In genomic region chr1:151867785-151868403, GRCh38 we compare ENCODE assay signal across 13 cellular contexts. TPM values are rescaled to one million over a fixed set of nuclear protein-coding genes. Genes with fewer than 3 reads are reported as not detected.
DNase-seq lines count a peak whose midpoint lies in the region; ATAC-seq, FAIRE-seq and TF ChIP-seq lines count a peak whose summit lies in the region.
"Had no signal": no experiment of that assay in that cellular context is flagged by ENCODE, and none has a peak within 500 bp of the region (broad histone marks: within the 10 kb centered on the region; RNA-seq: fewer than 3 reads in every experiment).

No MANE protein-coding gene starts in this region.

- TF ChIP-seq EP300 in HepG2 (IDR thresholded peaks at IDR 0.05; ENCODE audit: low read depth in 2 of 2, low read length in 2 of 2) (no peak), HepG2 (CRISPR knock-in tag; IDR thresholded peaks at IDR 0.05; ENCODE audit: borderline replicate concordance) (no peak)

- intact Hi-C loops in HepG2 (cut with micrococcal nuclease; ENCODE audit: unreplicated experiment): no loop called here
- intact Hi-C loops in gastrocnemius medialis (cut with DNase I; ENCODE audit: low total_unique reads): no loop called here

- no TSS peak for BruUV-seq in HepG2 (replicated peaks; lab: Mats Ljungman, UMichigan)

- H3K4me3 ChIP-seq in AG10803 (ENCODE audit: low read length) (no peak overlapping the region), HepG2 (replicated peaks in 1 of 3; ENCODE audit: insufficient read depth in 1 of 3, low read depth in 2 of 3, low read length in 3 of 3) (no peak overlapping the region), gastrocnemius medialis (no peak overlapping the region)
- H3K4me3 ChIP-seq: vagina had no signal

- ATAC-seq in HepG2: no peak
- ATAC-seq in gastrocnemius medialis: no peak
- ATAC-seq in HG02678 (IDR thresholded peaks at IDR 0.05; ENCODE audit: unreplicated experiment): no peak

- CTCF ChIA-PET in HepG2 (lab: Yijun Ruan, JAX; ENCODE audit: low intra/inter-chr PET ratio, low total read pairs): no interaction called here

- H3K4me1 ChIP-seq in HepG2 (ENCODE audit: insufficient read depth, low read length): no peaks in the 10 kb centered on the region
- no peaks in the 10 kb centered on the region for H3K4me1 ChIP-seq in gastrocnemius medialis
- H3K4me1 ChIP-seq: vagina had no signal

- POLR2A ChIA-PET in HepG2 (lab: Yijun Ruan, JAX): no interaction called here

- H3K9ac ChIP-seq in HepG2 (ENCODE audit: insufficient read depth, low read depth, low read length): no peak overlapping the region

- no peak for TF ChIP-seq POLR2A in HepG2 (IDR thresholded peaks at IDR 0.05; ENCODE audit: insufficient read depth in 1 of 2, low read depth in 2 of 2, low read length in 2 of 2)
- no peak for TF ChIP-seq POLR2A in gastrocnemius medialis (IDR thresholded peaks at IDR 0.05)

- H3K27ac ChIP-seq in angular gyrus (ENCODE audit: low read depth, low read length) (peak overlapping the region; percentile 51), HepG2 (ENCODE audit: extremely low read length, insufficient read depth, low read length) (no peak overlapping the region), gastrocnemius medialis (no peak overlapping the region)
- H3K27ac ChIP-seq: vagina had no signal

- H3K27me3 ChIP-seq in HepG2 (ENCODE audit: control insufficient read depth in 1 of 2, insufficient read depth in 2 of 2, low read length in 2 of 2): no peaks in the 10 kb centered on the region
- no peaks in the 10 kb centered on the region for H3K27me3 ChIP-seq in gastrocnemius medialis
- H3K27me3 ChIP-seq: vagina had no signal

- no peaks in the 10 kb centered on the region for H3K79me2 ChIP-seq in HepG2 (ENCODE audit: insufficient read depth, low read length)

- H4K20me1 ChIP-seq in HepG2 (ENCODE audit: insufficient read depth, low read length): no peaks in the 10 kb centered on the region

- in situ Hi-C loops in HepG2 (cut with HindIII; ENCODE audit: extremely low pct_ligation_motif_present, low pct_unique_long_range_greater_than_20kb): no loop called here
- in situ Hi-C loops in gastrocnemius medialis (cut with MboI; ENCODE audit: low sequenced_read_pairs in 4 of 4): no loop called here

- TF ChIP-seq RAD21 in HepG2 (CRISPR knock-in tag; IDR thresholded peaks at IDR 0.05): no peak

- 40% methylated on average over 7 of the region's 7 CpGs for WGBS in HepG2 (ENCODE audit: low lambda C conversion rate)

- no peak for FAIRE-seq in HepG2 (lab: Jason Lieb, UNC)

- H3K36me3 ChIP-seq in HepG2 (replicated peaks in 1 of 2; ENCODE audit: control insufficient read depth in 1 of 2, insufficient read depth in 2 of 2, low read length in 2 of 2): no peaks in the 10 kb centered on the region
- no peaks in the 10 kb centered on the region for H3K36me3 ChIP-seq in gastrocnemius medialis
- H3K36me3 ChIP-seq: vagina had no signal

- no peak overlapping the region for H2AFZ ChIP-seq in HepG2 (ENCODE audit: low read length)

- TF ChIP-seq CTCF in AG10803 (conservative IDR thresholded peaks at IDR 0.05; ENCODE audit: low read length) (no peak), HepG2 (CRISPR knock-in tag; IDR thresholded peaks at IDR 0.05) (no peak), gastrocnemius medialis (IDR thresholded peaks at IDR 0.05 in 4 of 5, conservative IDR thresholded peaks at IDR 0.05 in 1 of 5) (no peak)

- no peak overlapping the region for H3K4me2 ChIP-seq in HepG2 (ENCODE audit: low read depth, low read length)

- no peaks in the 10 kb centered on the region for H3K9me3 ChIP-seq in HepG2 (ENCODE audit: low read length)
- no peaks in the 10 kb centered on the region for H3K9me3 ChIP-seq in gastrocnemius medialis
- H3K9me3 ChIP-seq: vagina had no signal

- peak; percentile 66 for DNase-seq in AG10803 (ENCODE audit: low read depth)
- DNase-seq in HT1080 (ENCODE audit: low read depth): peak; percentile 79
- DNase-seq in kidney tubule cell (ENCODE audit: low spot score): peak; percentile 37
- DNase-seq in HK-2 (ENCODE audit: unreplicated experiment): no peak
- DNase-seq in HepG2 (ENCODE audit: low spot score): no peak
- no peak for DNase-seq in gastrocnemius medialis
- DNase-seq: H7, immature natural killer cell had no signal

RNA-seq across cellular contexts. Expression of gene THEM5, which starts 14.4 kb away (rescaled TPM):
- not detected in 2 replicates for total RNA-seq in HT1080 (2014; rRNA removed; shearing (Covaris generic))
- not detected in 2 replicates for polyA plus RNA-seq in HT1080 (2015; cell fraction: cytosol; rRNA removed)
- not detected in 2 replicates for polyA plus RNA-seq in HT1080 (2015; cell fraction: nucleus; rRNA removed)
- total RNA-seq in HepG2 (2016; rRNA removed; fragmentation: Illumina TruSeq; extraction: Trizol): not detected in 2 replicates
- not detected in 2 replicates for total RNA-seq in HepG2 (2016; cell fraction: cytosol; rRNA removed; fragmentation: Illumina TruSeq; extraction: Trizol; ENCODE audit: low read depth)
- not detected in 2 replicates for total RNA-seq in HepG2 (2016; cell fraction: insoluble cytoplasmic fraction; rRNA removed; fragmentation: Illumina TruSeq; extraction: Trizol)
- total RNA-seq in HepG2 (2016; cell fraction: membrane; rRNA removed; fragmentation: Illumina TruSeq; extraction: Trizol): not detected in 2 replicates
- not detected in 2 replicates for total RNA-seq in HepG2 (2016; cell fraction: nucleus; rRNA removed; fragmentation: Illumina TruSeq; extraction: Trizol)
- not detected in 2 replicates for polyA plus RNA-seq in HepG2 (2011; rRNA removed)
- not detected in 2 replicates for polyA plus RNA-seq in HepG2 (2011; cell fraction: cytosol; rRNA removed)
- polyA plus RNA-seq in HepG2 (2011; cell fraction: nucleus; rRNA removed): not detected in 2 replicates
- polyA plus RNA-seq in HepG2 (2012): not detected in 2 replicates
- polyA plus RNA-seq in HepG2 (2016; cell fraction: cytosol; fragmentation: Illumina TruSeq; extraction: Trizol; ENCODE audit: low read depth): not detected in 2 replicates
- polyA plus RNA-seq in HepG2 (2016; cell fraction: insoluble cytoplasmic fraction; fragmentation: Illumina TruSeq; extraction: Trizol; ENCODE audit: low read depth): not detected in 2 replicates
- not detected in 2 replicates for polyA plus RNA-seq in HepG2 (2016; cell fraction: membrane; fragmentation: Illumina TruSeq; extraction: Trizol; ENCODE audit: low read depth)
- polyA plus RNA-seq in HepG2 (2016; cell fraction: nucleus; fragmentation: Illumina TruSeq; extraction: Trizol; ENCODE audit: insufficient read depth, low read depth): not detected in 2 replicates
- polyA minus RNA-seq in HepG2 (2011; rRNA and poly(A)+ RNA removed; ENCODE audit: low replicate concordance): 6.5 TPM in 1 of 2 replicates, not detected in the other
- polyA minus RNA-seq in HepG2 (2011; cell fraction: cytosol; rRNA and poly(A)+ RNA removed): not detected in 2 replicates
- polyA minus RNA-seq in HepG2 (2011; cell fraction: nucleus; rRNA and poly(A)+ RNA removed): not detected in 2 replicates
- total RNA-seq in gastrocnemius medialis: not detected
- total RNA-seq: H7; osteocyte; T-helper 1 cell treated with Interleukin-12 subunit alpha and Interleukin-12 subunit beta and Interleukin-4 antibody, amounts not matched to agents 30 ng/mL and 1 ng/mL, for 36 hours had no signal

RNA-seq across cellular contexts. Expression of gene C2CD4D, which starts 28.3 kb away (rescaled TPM):
- total RNA-seq in HT1080 (2014; rRNA removed; shearing (Covaris generic)): not detected in 2 replicates
- polyA plus RNA-seq in HT1080 (2015; cell fraction: cytosol; rRNA removed): 0.17 TPM in 1 of 2 replicates, not detected in the other
- 0.20 TPM in 1 of 2 replicates, not detected in the other for polyA plus RNA-seq in HT1080 (2015; cell fraction: nucleus; rRNA removed)
- total RNA-seq in HepG2 (2016; rRNA removed; fragmentation: Illumina TruSeq; extraction: Trizol) (not detected in 2 replicates), gastrocnemius medialis (not detected)
- not detected in 2 replicates for total RNA-seq in HepG2 (2016; cell fraction: cytosol; rRNA removed; fragmentation: Illumina TruSeq; extraction: Trizol; ENCODE audit: low read depth)
- total RNA-seq in HepG2 (2016; cell fraction: insoluble cytoplasmic fraction; rRNA removed; fragmentation: Illumina TruSeq; extraction: Trizol): not detected in 2 replicates
- total RNA-seq in HepG2 (2016; cell fraction: membrane; rRNA removed; fragmentation: Illumina TruSeq; extraction: Trizol): not detected in 2 replicates
- not detected in 2 replicates for total RNA-seq in HepG2 (2016; cell fraction: nucleus; rRNA removed; fragmentation: Illumina TruSeq; extraction: Trizol)
- not detected in 2 replicates for polyA plus RNA-seq in HepG2 (2011; rRNA removed)
- not detected in 2 replicates for polyA plus RNA-seq in HepG2 (2011; cell fraction: cytosol; rRNA removed)
- polyA plus RNA-seq in HepG2 (2011; cell fraction: nucleus; rRNA removed): not detected in 2 replicates
- polyA plus RNA-seq in HepG2 (2012): not detected in 2 replicates
- not detected in 2 replicates for polyA plus RNA-seq in HepG2 (2016; cell fraction: cytosol; fragmentation: Illumina TruSeq; extraction: Trizol; ENCODE audit: low read depth)
- polyA plus RNA-seq in HepG2 (2016; cell fraction: insoluble cytoplasmic fraction; fragmentation: Illumina TruSeq; extraction: Trizol; ENCODE audit: low read depth): not detected in 2 replicates
- polyA plus RNA-seq in HepG2 (2016; cell fraction: membrane; fragmentation: Illumina TruSeq; extraction: Trizol; ENCODE audit: low read depth): not detected in 2 replicates
- not detected in 2 replicates for polyA plus RNA-seq in HepG2 (2016; cell fraction: nucleus; fragmentation: Illumina TruSeq; extraction: Trizol; ENCODE audit: insufficient read depth, low read depth)
- polyA minus RNA-seq in HepG2 (2011; rRNA and poly(A)+ RNA removed; ENCODE audit: low replicate concordance): not detected in 2 replicates
- not detected in 2 replicates for polyA minus RNA-seq in HepG2 (2011; cell fraction: cytosol; rRNA and poly(A)+ RNA removed)
- not detected in 2 replicates for polyA minus RNA-seq in HepG2 (2011; cell fraction: nucleus; rRNA and poly(A)+ RNA removed)
- total RNA-seq: osteocyte, vagina had no signal

RNA-seq across cellular contexts. Expression of gene RORC, which starts 36.3 kb away (rescaled TPM):
- total RNA-seq in HT1080 (2014; rRNA removed; shearing (Covaris generic)): 0.03 TPM in 1 of 2 replicates, not detected in the other
- 0.03 TPM in 1 of 2 replicates, not detected in the other for polyA plus RNA-seq in HT1080 (2015; cell fraction: cytosol; rRNA removed)
- not detected in 2 replicates for polyA plus RNA-seq in HT1080 (2015; cell fraction: nucleus; rRNA removed)
- 2.5 TPM in 2 replicates for total RNA-seq in HepG2 (2016; rRNA removed; fragmentation: Illumina TruSeq; extraction: Trizol)
- 1.5 and 1.9 TPM in 2 replicates for total RNA-seq in HepG2 (2016; cell fraction: cytosol; rRNA removed; fragmentation: Illumina TruSeq; extraction: Trizol; ENCODE audit: low read depth)
- 2.3 and 2.6 TPM in 2 replicates for total RNA-seq in HepG2 (2016; cell fraction: insoluble cytoplasmic fraction; rRNA removed; fragmentation: Illumina TruSeq; extraction: Trizol)
- 2.3 and 2.5 TPM in 2 replicates for total RNA-seq in HepG2 (2016; cell fraction: membrane; rRNA removed; fragmentation: Illumina TruSeq; extraction: Trizol)
- 2.4 and 2.5 TPM in 2 replicates for total RNA-seq in HepG2 (2016; cell fraction: nucleus; rRNA removed; fragmentation: Illumina TruSeq; extraction: Trizol)
- polyA plus RNA-seq in HepG2 (2011; rRNA removed): 6.5 and 9.3 TPM in 2 replicates
- 5.3 and 5.6 TPM in 2 replicates for polyA plus RNA-seq in HepG2 (2011; cell fraction: cytosol; rRNA removed)
- 13.5 and 16.6 TPM in 2 replicates for polyA plus RNA-seq in HepG2 (2011; cell fraction: nucleus; rRNA removed)
- 4.0 and 4.5 TPM in 2 replicates for polyA plus RNA-seq in HepG2 (2012)
- 2.0 and 2.1 TPM in 2 replicates for polyA plus RNA-seq in HepG2 (2016; cell fraction: cytosol; fragmentation: Illumina TruSeq; extraction: Trizol; ENCODE audit: low read depth)
- 2.1 and 2.2 TPM in 2 replicates for polyA plus RNA-seq in HepG2 (2016; cell fraction: insoluble cytoplasmic fraction; fragmentation: Illumina TruSeq; extraction: Trizol; ENCODE audit: low read depth)
- polyA plus RNA-seq in HepG2 (2016; cell fraction: membrane; fragmentation: Illumina TruSeq; extraction: Trizol; ENCODE audit: low read depth): 2.2 and 2.4 TPM in 2 replicates
- polyA plus RNA-seq in HepG2 (2016; cell fraction: nucleus; fragmentation: Illumina TruSeq; extraction: Trizol; ENCODE audit: insufficient read depth, low read depth): 3.5 and 4.2 TPM in 2 replicates
- polyA minus RNA-seq in HepG2 (2011; rRNA and poly(A)+ RNA removed; ENCODE audit: low replicate concordance): 11.4 and 22.2 TPM in 2 replicates
- polyA minus RNA-seq in HepG2 (2011; cell fraction: cytosol; rRNA and poly(A)+ RNA removed): 3.3 and 4.8 TPM in 2 replicates
- 8.2 and 9.8 TPM in 2 replicates for polyA minus RNA-seq in HepG2 (2011; cell fraction: nucleus; rRNA and poly(A)+ RNA removed)
- 100 to 1,000 TPM in 3 of 4 donors, 10 to 100 TPM in 1; 61.3 to 251 (median 163) TPM for total RNA-seq in gastrocnemius medialis
- total RNA-seq: osteocyte had no signal

RNA-seq across cellular contexts. Expression of gene THEM4, which starts 41.4 kb away (rescaled TPM):
- total RNA-seq in HT1080 (2014; rRNA removed; shearing (Covaris generic)): 10.0 and 11.8 TPM in 2 replicates
- 14.0 and 18.3 TPM in 2 replicates for polyA plus RNA-seq in HT1080 (2015; cell fraction: cytosol; rRNA removed)
- polyA plus RNA-seq in HT1080 (2015; cell fraction: nucleus; rRNA removed): 19.9 and 33.4 TPM in 2 replicates
- total RNA-seq in HepG2 (2016; rRNA removed; fragmentation: Illumina TruSeq; extraction: Trizol) (10.9 and 12.8 TPM in 2 replicates), gastrocnemius medialis (10 to 100 TPM in 1 of 4 donors, 1 to 10 TPM in 3; 7.7 to 21.8 (median 9.6) TPM)
- 11.8 and 13.1 TPM in 2 replicates for total RNA-seq in HepG2 (2016; cell fraction: cytosol; rRNA removed; fragmentation: Illumina TruSeq; extraction: Trizol; ENCODE audit: low read depth)
- 10.3 and 12.6 TPM in 2 replicates for total RNA-seq in HepG2 (2016; cell fraction: insoluble cytoplasmic fraction; rRNA removed; fragmentation: Illumina TruSeq; extraction: Trizol)
- 18.4 TPM in 2 replicates for total RNA-seq in HepG2 (2016; cell fraction: membrane; rRNA removed; fragmentation: Illumina TruSeq; extraction: Trizol)
- total RNA-seq in HepG2 (2016; cell fraction: nucleus; rRNA removed; fragmentation: Illumina TruSeq; extraction: Trizol): 4.8 and 7.4 TPM in 2 replicates
- polyA plus RNA-seq in HepG2 (2011; rRNA removed): 11.2 and 13.9 TPM in 2 replicates
- 6.1 and 9.4 TPM in 2 replicates for polyA plus RNA-seq in HepG2 (2011; cell fraction: cytosol; rRNA removed)
- 5.0 and 8.6 TPM in 2 replicates for polyA plus RNA-seq in HepG2 (2011; cell fraction: nucleus; rRNA removed)
- polyA plus RNA-seq in HepG2 (2012): 7.4 and 9.5 TPM in 2 replicates
- polyA plus RNA-seq in HepG2 (2016; cell fraction: cytosol; fragmentation: Illumina TruSeq; extraction: Trizol; ENCODE audit: low read depth): 17.6 and 24.8 TPM in 2 replicates
- 15.4 and 16.4 TPM in 2 replicates for polyA plus RNA-seq in HepG2 (2016; cell fraction: insoluble cytoplasmic fraction; fragmentation: Illumina TruSeq; extraction: Trizol; ENCODE audit: low read depth)
- 18.9 and 19.1 TPM in 2 replicates for polyA plus RNA-seq in HepG2 (2016; cell fraction: membrane; fragmentation: Illumina TruSeq; extraction: Trizol; ENCODE audit: low read depth)
- polyA plus RNA-seq in HepG2 (2016; cell fraction: nucleus; fragmentation: Illumina TruSeq; extraction: Trizol; ENCODE audit: insufficient read depth, low read depth): 14.0 and 15.0 TPM in 2 replicates
- polyA minus RNA-seq in HepG2 (2011; rRNA and poly(A)+ RNA removed; ENCODE audit: low replicate concordance): 4.5 and 24.8 TPM in 2 replicates
- polyA minus RNA-seq in HepG2 (2011; cell fraction: cytosol; rRNA and poly(A)+ RNA removed): 3.4 and 4.2 TPM in 2 replicates
- polyA minus RNA-seq in HepG2 (2011; cell fraction: nucleus; rRNA and poly(A)+ RNA removed): 11.7 and 12.8 TPM in 2 replicates

Comparison
In these comparisons a context has a peak if more than half of its experiments do, and no peak if none do; other contexts are left out.
1. DNase-seq: peak in AG10803 (single experiment), HT1080 (single experiment) and kidney tubule cell (single experiment); none in HK-2 (single experiment), HepG2 (single experiment) and gastrocnemius medialis (0 of 2).
2. RNA of gene RORC, which starts 36.3 kb away (total RNA-seq): 61.3 to 251 TPM in gastrocnemius medialis; 1.5 to 2.6 TPM in HepG2 and 0.03 TPM in HT1080; every median in the first group is over 10 times any median in the second.